20 cellular contexts compared by ENCODE assay signal in the genomic region with DNA sequence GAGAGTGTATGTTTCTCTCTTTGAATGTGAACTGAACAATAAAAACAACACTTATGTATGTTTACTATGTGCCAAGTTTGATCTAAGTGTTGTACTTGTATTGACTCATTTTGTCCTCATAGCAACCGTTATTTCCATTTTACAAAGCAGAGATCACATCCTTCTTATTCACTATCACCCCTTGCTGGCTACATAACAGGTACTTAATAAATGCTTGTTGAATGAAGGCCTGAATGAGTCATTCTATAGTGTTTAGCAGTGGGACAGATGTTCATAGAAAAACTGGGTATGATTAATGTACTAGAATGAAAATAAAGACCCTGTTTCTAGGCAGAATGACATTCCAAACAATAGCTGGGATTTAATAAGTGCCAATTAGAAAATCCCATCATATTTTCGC.
DNase-seq lines count a peak whose midpoint lies in the region; ATAC-seq and TF ChIP-seq lines count a peak whose summit lies in the region.
"Had no signal": no experiment of that assay in that cellular context is flagged by ENCODE, and none has a peak within 500 bp of the region (broad histone marks: within the 10 kb centered on the region; RNA-seq: fewer than 3 reads in every experiment).

No MANE protein-coding gene starts in this region.

- H3K9ac ChIP-seq in IMR-90 (ENCODE audit: low read depth, low read length) (no peak overlapping the region), SK-N-SH (no peak overlapping the region), fibroblast of lung (ENCODE audit: insufficient read depth, low read length) (no peak overlapping the region), neuronal stem cell (ENCODE audit: low read depth, low read length, poor library complexity) (no peak overlapping the region)

- no peaks in the 10 kb centered on the region for H3K9me1 ChIP-seq in IMR-90 (ENCODE audit: insufficient read depth, low read length)

- no peak overlapping the region for H2BK5ac ChIP-seq in IMR-90 (ENCODE audit: low read depth, low read length, poor library complexity, severe bottlenecking)
- H2BK5ac ChIP-seq in neuronal stem cell (ENCODE audit: low read length) = no peak overlapping the region

- dilution Hi-C loops in IMR-90 (cut with HindIII; ENCODE audit: low sequenced_read_pairs, unreplicated experiment) = no loop called here

- no peak overlapping the region for H2BK120ac ChIP-seq in IMR-90 (ENCODE audit: low read depth, low read length)
- H2BK120ac ChIP-seq in neuronal stem cell (ENCODE audit: low read depth, low read length) = no peak overlapping the region

- no peak overlapping the region for H2BK20ac ChIP-seq in IMR-90 (ENCODE audit: low read depth, low read length)

- H3K4me3 ChIP-seq in A673 (ENCODE audit: low read depth, low read length, poor library complexity, severe bottlenecking) = no peak overlapping the region
- H3K4me3 ChIP-seq in IMR-90 (ENCODE audit: insufficient read depth, low read depth, low read length) = no peak overlapping the region
- no peak overlapping the region for H3K4me3 ChIP-seq in SK-N-SH (ENCODE audit: low read depth in 2 of 2, low read length in 1 of 2)
- H3K4me3 ChIP-seq in fibroblast of lung (replicated peaks in 1 of 4; ENCODE audit: control extremely low read depth in 1 of 4, insufficient read depth in 1 of 4, low read depth in 3 of 4, low read length in 4 of 4) = no peak overlapping the region
- H3K4me3 ChIP-seq in neuronal stem cell (ENCODE audit: low read length in 2 of 2) = no peak overlapping the region
- H3K4me3 ChIP-seq: A549, colonic mucosa, skin epidermis had no signal

- no peak overlapping the region for H4K8ac ChIP-seq in IMR-90 (ENCODE audit: low read depth in 2 of 2, low read length in 2 of 2)
- no peak overlapping the region for H4K8ac ChIP-seq in neuronal stem cell (ENCODE audit: low read depth, low read length)

- H3K23ac ChIP-seq in IMR-90 (ENCODE audit: low read depth, low read length) (no peak overlapping the region), neuronal stem cell (ENCODE audit: low read depth, low read length, poor library complexity) (no peak overlapping the region)

- TF ChIP-seq POLR2A in IMR-90 (IDR thresholded peaks at IDR 0.05; ENCODE audit: low read depth, low read length) = no peak
- no peak for TF ChIP-seq POLR2A in erythroblast (IDR thresholded peaks at IDR 0.05; ENCODE audit: low read length)

- no peak overlapping the region for H2BK12ac ChIP-seq in neuronal stem cell (ENCODE audit: low read length)

- H3K9me3 ChIP-seq in A673 (ENCODE audit: low read depth, low read length, poor library complexity, severe bottlenecking) (no peaks in the 10 kb centered on the region), IMR-90 (ENCODE audit: control insufficient read depth, insufficient read depth, low read length) (no peaks in the 10 kb centered on the region), SK-N-SH (no peaks in the 10 kb centered on the region), fibroblast of lung (ENCODE audit: control insufficient read depth, insufficient read depth, low read depth, low read length) (no peaks in the 10 kb centered on the region), neuronal stem cell (replicated peaks in 1 of 2; ENCODE audit: control insufficient read depth in 2 of 2, insufficient read depth in 1 of 2, low read depth in 1 of 2, low read length in 2 of 2) (no peaks in the 10 kb centered on the region)
- H3K9me3 ChIP-seq: A549, colonic mucosa had no signal

- TF ChIP-seq EP300 in SK-N-SH (IDR thresholded peaks at IDR 0.05; ENCODE audit: borderline replicate concordance in 1 of 2, low read depth in 1 of 2, low read length in 1 of 2) = 0 out of 4 replicates have a peak, but pooled peaks of 1 of the 2 experiments have one; percentile 31

- no peak for ATAC-seq in IMR-90 (ENCODE audit: low read depth)
- ATAC-seq in HG03280 (IDR thresholded peaks at IDR 0.05; ENCODE audit: unreplicated experiment) = no peak
- ATAC-seq: A549; left lobe of liver; stimulated activated memory B cell treated with anti-CD40 and anti-IgM and Interleukin-4, amounts not matched to agents 10 μg/mL and 1 μg/mL and 100 μg/mL, for 72 hours; WTC11 had no signal

- no peak overlapping the region for H3K18ac ChIP-seq in IMR-90 (ENCODE audit: low read depth, low read length)
- no peak overlapping the region for H3K18ac ChIP-seq in neuronal stem cell (ENCODE audit: low read length)

- TF ChIP-seq RAD21 in IMR-90 (IDR thresholded peaks at IDR 0.05; ENCODE audit: low read length) (no peak), SK-N-SH (IDR thresholded peaks at IDR 0.05; ENCODE audit: low read length) (no peak)

- CTCF ChIA-PET in A673 (lab: Charles Lee) = no interaction called here
- CTCF ChIA-PET in IMR-90 (lab: Yijun Ruan, JAX) = interaction anchor here (0.7 kb wide), 1 partner anchor 15 kb away, joined by 4 read pairs; no protein-coding TSS in a partner anchor
- CTCF ChIA-PET in SK-N-SH (lab: Yijun Ruan, JAX) = interaction anchor here (1.1 to 1.6 kb wide), 2 partner anchors 19 to 83 kb away, joined by 3 to 4 read pairs; no protein-coding TSS in a partner anchor

- H3K79me2 ChIP-seq in SK-N-SH (ENCODE audit: insufficient read depth) (no peaks in the 10 kb centered on the region), fibroblast of lung (ENCODE audit: control insufficient read depth, insufficient read depth, low read length) (no peaks in the 10 kb centered on the region)

- no peaks in the 10 kb centered on the region for H3K36me3 ChIP-seq in A673 (ENCODE audit: insufficient read depth, low read length, poor library complexity, severe bottlenecking)
- H3K36me3 ChIP-seq in IMR-90 (ENCODE audit: control insufficient read depth, insufficient read depth, low read length) = no peaks in the 10 kb centered on the region
- H3K36me3 ChIP-seq in SK-N-SH (replicated peaks in 1 of 2; ENCODE audit: control insufficient read depth in 1 of 2, insufficient read depth in 2 of 2, low read length in 1 of 2) = no peaks in the 10 kb centered on the region
- no peaks in the 10 kb centered on the region for H3K36me3 ChIP-seq in fibroblast of lung (ENCODE audit: control insufficient read depth, insufficient read depth, low read length)
- H3K36me3 ChIP-seq in neuronal stem cell (replicated peaks in 1 of 2; ENCODE audit: control insufficient read depth in 2 of 2, insufficient read depth in 2 of 2, low read length in 2 of 2) = no peaks in the 10 kb centered on the region
- H3K36me3 ChIP-seq: colonic mucosa had no signal

- H3K14ac ChIP-seq in IMR-90 (replicated peaks; ENCODE audit: low read depth, low read length) (no peak overlapping the region), neuronal stem cell (ENCODE audit: low read length) (no peak overlapping the region)

- peaks cover 4% of the 10 kb centered on the region for H3F3A ChIP-seq in SK-N-SH (replicated peaks; ENCODE audit: insufficient read depth)

- no peak overlapping the region for H2AK5ac ChIP-seq in IMR-90 (ENCODE audit: low read depth, low read length)
- H2AK5ac ChIP-seq in neuronal stem cell (ENCODE audit: low read depth, low read length) = no peak overlapping the region

- no CpG with 5 or more reads among the region's 2 CpGs for WGBS in IMR-90 (ENCODE audit: extremely low coverage in 2 of 2, insufficient read length in 1 of 2), 2 experiments
- WGBS in SK-N-SH (ENCODE audit: low lambda C conversion rate) = 17% methylated on average over 2 of the region's 2 CpGs
- WGBS in neuronal stem cell (ENCODE audit: extremely low coverage in 2 of 2, insufficient read length in 2 of 2, insufficient replicate concordance in 1 of 2), 2 donors = no CpG with 5 or more reads among the region's 2 CpGs

- no peaks in the 10 kb centered on the region for H3K79me1 ChIP-seq in IMR-90 (ENCODE audit: low read depth in 1 of 2, low read length in 2 of 2)
- no peaks in the 10 kb centered on the region for H3K79me1 ChIP-seq in neuronal stem cell (ENCODE audit: low read depth, low read length)

- H4K91ac ChIP-seq in IMR-90 (ENCODE audit: insufficient read depth, low read depth, low read length) = no peak overlapping the region
- H4K91ac ChIP-seq in neuronal stem cell (ENCODE audit: low read depth, low read length, poor library complexity) = no peak overlapping the region

- in situ Hi-C loops in IMR-90 (cut with MboI; ENCODE audit: low sequenced_read_pairs) = no loop called here

- H2AFZ ChIP-seq in IMR-90 (replicated peaks; ENCODE audit: low read length, poor library complexity) (no peak overlapping the region), SK-N-SH (ENCODE audit: low read depth) (no peak overlapping the region), fibroblast of lung (ENCODE audit: low read length) (no peak overlapping the region), neuronal stem cell (ENCODE audit: low read length) (no peak overlapping the region)

- H4K5ac ChIP-seq in IMR-90 (ENCODE audit: low read depth, low read length) = no peak overlapping the region

- H2BK15ac ChIP-seq in IMR-90 (ENCODE audit: low read depth, low read length) (no peak overlapping the region), neuronal stem cell (ENCODE audit: low read length) (no peak overlapping the region)

- no peak overlapping the region for H2AK9ac ChIP-seq in IMR-90 (replicated peaks; ENCODE audit: low read depth, low read length, poor library complexity)

- H3K4ac ChIP-seq in IMR-90 (ENCODE audit: low read depth, low read length) (no peak overlapping the region), neuronal stem cell (ENCODE audit: low read length) (no peak overlapping the region)

- TF ChIP-seq CTCF in A673 (conservative IDR thresholded peaks at IDR 0.05; ENCODE audit: low read depth, low read length) = no peak
- no peak for TF ChIP-seq CTCF in IMR-90 (conservative IDR thresholded peaks at IDR 0.05; ENCODE audit: low read depth, low read length)
- no peak for TF ChIP-seq CTCF in SK-N-SH (IDR thresholded peaks at IDR 0.05)
- TF ChIP-seq CTCF in fibroblast of lung (conservative IDR thresholded peaks at IDR 0.05 in 1 of 2, IDR thresholded peaks at IDR 0.05 in 1 of 2; ENCODE audit: low read depth in 1 of 2, low read length in 2 of 2) = no peak

- no peak overlapping the region for H3K4me2 ChIP-seq in IMR-90 (ENCODE audit: low read depth, low read length)
- H3K4me2 ChIP-seq in SK-N-SH = no peak overlapping the region
- no peak overlapping the region for H3K4me2 ChIP-seq in fibroblast of lung (ENCODE audit: extremely low read depth, insufficient read depth, low read length)
- no peak overlapping the region for H3K4me2 ChIP-seq in neuronal stem cell (ENCODE audit: insufficient read depth, low read length, poor library complexity, severe bottlenecking)
- H3K4me2 ChIP-seq: A549 had no signal

- H4K20me1 ChIP-seq in IMR-90 (ENCODE audit: insufficient read depth, low read length) (no peaks in the 10 kb centered on the region), SK-N-SH (ENCODE audit: insufficient read depth) (no peaks in the 10 kb centered on the region), fibroblast of lung (ENCODE audit: control insufficient read depth, extremely low read depth, insufficient read depth, low read length) (no peaks in the 10 kb centered on the region)

- DNase-seq in A673 (ENCODE audit: low spot score) (peak; percentile 40), IMR-90 (peak; percentile 11), SK-N-SH (no peak), fibroblast of lung (ENCODE audit: low read depth in 2 of 2) (peak; percentile 32 to 80), erythroblast (lab: John Stamatoyannopoulos, UW) (no peak), DMS153 treated with DMSO at 0.1 percent for 48 hours (lab: John Stamatoyannopoulos, UW; ENCODE audit: unreplicated experiment) (no peak), neuronal stem cell (ENCODE audit: low spot score) (no peak)
- DNase-seq: activated CD4-positive, alpha-beta memory T cell treated with anti-CD3 and anti-CD28 coated beads for 36 hours; activated effector memory CD4-positive, alpha-beta T cell treated with anti-CD3 and anti-CD28 coated beads, Interleukin-2, amount 50 U/mL, for 16 hours; colonic mucosa; MM.1S; NK-92 treated with Interleukin-12 subunit alpha and Interleukin-12 subunit beta, amount 100 ng/mL, for 24 hours; posterior cingulate gyrus; stimulated activated CD4-positive, alpha-beta T cell treated with anti-CD3 and anti-CD28 coated beads, Interleukin-2, amount 100 ng/mL, for 24 hours had no signal

- H3K27me3 ChIP-seq in A673 (replicated peaks; ENCODE audit: insufficient read depth, low read depth, low read length, poor library complexity) (no peaks in the 10 kb centered on the region), IMR-90 (ENCODE audit: control insufficient read depth, insufficient read depth, low read length) (no peaks in the 10 kb centered on the region), SK-N-SH (ENCODE audit: insufficient read depth) (no peaks in the 10 kb centered on the region), fibroblast of lung (ENCODE audit: control insufficient read depth, insufficient read depth, low read length) (no peaks in the 10 kb centered on the region), neuronal stem cell (ENCODE audit: control insufficient read depth in 3 of 3, insufficient read depth in 3 of 3, low read depth in 1 of 3, low read length in 3 of 3) (no peaks in the 10 kb centered on the region)
- H3K27me3 ChIP-seq: colonic mucosa had no signal

- no peaks in the 10 kb centered on the region for H3K9me2 ChIP-seq in SK-N-SH

- no peak overlapping the region for H3K56ac ChIP-seq in IMR-90 (ENCODE audit: extremely low read depth, insufficient read depth, low read length)

- POLR2A ChIA-PET in A673 (lab: Charles Lee; ENCODE audit: low non-redundant PET) = no interaction called here
- POLR2A ChIA-PET in IMR-90 (lab: Charles Lee; ENCODE audit: unreplicated experiment) = no interaction called here
- POLR2A ChIA-PET in SK-N-SH (lab: Yijun Ruan, JAX) = no interaction called here

- BruUV-seq in A673 (replicated peaks; lab: Mats Ljungman, UMichigan) (no TSS peak), IMR-90 (replicated peaks; lab: Mats Ljungman, UMichigan) (no TSS peak)

- H3K27ac ChIP-seq in A673 (ENCODE audit: low read depth, low read length, poor library complexity, severe bottlenecking) (no peak overlapping the region), IMR-90 (ENCODE audit: insufficient read depth, low read length) (no peak overlapping the region), SK-N-SH (ENCODE audit: low read depth in 2 of 2, low read length in 1 of 2) (no peak overlapping the region), fibroblast of lung (ENCODE audit: insufficient read depth, low read length) (no peak overlapping the region), neuronal stem cell (replicated peaks; ENCODE audit: low read length) (no peak overlapping the region)
- H3K27ac ChIP-seq: A549, colonic mucosa, skin epidermis had no signal

- H3K4me1 ChIP-seq in A673 (ENCODE audit: insufficient read depth, low read length, poor library complexity, severe bottlenecking) (peaks cover 9% of the 10 kb centered on the region), IMR-90 (ENCODE audit: control insufficient read depth, insufficient read depth, low read length) (no peaks in the 10 kb centered on the region), SK-N-SH (ENCODE audit: control insufficient read depth in 1 of 2, insufficient read depth in 2 of 2, low read depth in 1 of 2, low read length in 1 of 2) (peaks cover 0 to 7% of the 10 kb centered on the region in 2 experiments; a peak in 2 of 4 replicates), fibroblast of lung (ENCODE audit: control insufficient read depth, extremely low read depth, insufficient read depth, low read length) (no peaks in the 10 kb centered on the region), neuronal stem cell (ENCODE audit: control insufficient read depth in 2 of 2, insufficient read depth in 1 of 2, low read depth in 1 of 2, low read length in 2 of 2) (no peaks in the 10 kb centered on the region)
- H3K4me1 ChIP-seq: A549, colonic mucosa had no signal

- intact Hi-C loops in A673 (cut with micrococcal nuclease; ENCODE audit: unreplicated experiment) = no loop called here
- intact Hi-C loops in IMR-90 (cut with micrococcal nuclease) = no loop called here

Comparison
In these comparisons a context has a peak if more than half of its experiments do, and no peak if none do; other contexts are left out.
1. DNase-seq: peak in A673 (single experiment), IMR-90 (single experiment) and fibroblast of lung (2 of 2); none in SK-N-SH (single experiment), erythroblast (0 of 2), DMS153 treated with DMSO at 0.1 percent for 48 hours (single experiment) and neuronal stem cell (single experiment).